ENCODE assay signal across 8 cellular contexts in genomic region chr11:73350908-73351636, GRCh38.
DNase-seq lines count a peak whose midpoint lies in the region; ATAC-seq, FAIRE-seq and TF ChIP-seq lines count a peak whose summit lies in the region.

No MANE protein-coding gene starts in this region.

- TF ChIP-seq CTCF in GM13977 (IDR thresholded peaks at IDR 0.05; ENCODE audit: extremely low read depth, insufficient read depth, missing control alignments) (peak; percentile 95), WI38 (IDR thresholded peaks at IDR 0.05; ENCODE audit: low read depth, low read length) (peak; percentile 81)

- in situ Hi-C loops in GM13977 (cut with MboI; ENCODE audit: low pct_unique_long_range_greater_than_20kb, low sequenced_read_pairs, unreplicated experiment) = loop anchor here (25.0 kb wide), 1 partner anchor 311 kb away; no protein-coding TSS in a partner anchor

- FAIRE-seq in A204.1 (lab: Jason Lieb, UNC) = peak; percentile 88

- no peak for ATAC-seq in GM21723 (IDR thresholded peaks at IDR 0.05; ENCODE audit: unreplicated experiment)

- peak; percentile 90 for DNase-seq in GM13977 (ENCODE audit: low spot score)
- DNase-seq in NCI-H2171 (lab: John Stamatoyannopoulos, UW) = peak; percentile 40
- DNase-seq in caudate nucleus (lab: John Stamatoyannopoulos, UW) = peak in 34 of 61 donors; percentile 7 to 61 (median 33)
- DNase-seq in left kidney (ENCODE audit: low read depth, low spot score) = peak; percentile 82
- DNase-seq in stimulated activated CD4-positive, alpha-beta T cell treated with anti-CD3 and anti-CD28 coated beads, Interleukin-4, amount 100 ng/mL, for 24 hours = peak; percentile 63

- H3K4me3 ChIP-seq in WI38 (ENCODE audit: low read depth, low read length) = no peak overlapping the region

- no peak overlapping the region for H3K27ac ChIP-seq in caudate nucleus (ENCODE audit: low read depth, low read length)

Comparison
In these comparisons a context has a peak if more than half of its experiments do, and no peak if none do; other contexts are left out.
1. DNase-seq: peak in every context shown above with its lines; median percentile 90 in GM13977; 82 in left kidney; 63 in stimulated activated CD4-positive, alpha-beta T cell treated with anti-CD3 and anti-CD28 coated beads, Interleukin-4, amount 100 ng/mL, for 24 hours; 40 in NCI-H2171; 33 in caudate nucleus.